In the genomic region with DNA sequence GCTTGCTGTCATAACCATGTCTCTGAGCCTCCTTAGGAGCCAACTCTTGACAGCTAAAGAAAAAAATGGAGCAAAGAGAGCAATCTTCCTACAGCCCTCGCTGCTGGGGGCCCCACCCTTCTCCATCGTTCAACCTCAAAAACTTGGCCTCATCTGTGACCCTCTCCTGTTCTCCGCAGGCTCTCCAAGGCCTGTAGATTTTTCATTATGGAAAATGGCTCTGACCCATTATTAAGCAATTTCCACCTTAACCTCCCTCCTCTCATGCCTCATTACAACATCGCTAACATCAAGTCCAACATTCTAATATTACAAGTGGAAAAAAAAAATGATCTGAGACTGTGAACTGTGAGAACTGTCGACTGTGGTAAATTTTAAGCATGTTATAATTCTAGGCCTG, we compare ENCODE assay signal across 21 cellular contexts.
DNase-seq lines count a peak whose midpoint lies in the region; ATAC-seq and TF ChIP-seq lines count a peak whose summit lies in the region.
"Had no signal": no experiment of that assay in that cellular context is flagged by ENCODE, and none has a peak within 500 bp of the region (broad histone marks: within the 10 kb centered on the region; RNA-seq: fewer than 3 reads in every experiment).

No MANE protein-coding gene starts in this region.

- peak overlapping the region; percentile 31; the same call in 1 of the 2 replicates for H2BK20ac ChIP-seq in IMR-90 (ENCODE audit: low read depth, low read length)

- H3K4me3 Mint-ChIP-seq in T-helper 2 cell treated with Interferon-gamma antibody and Interleukin-4, amounts not matched to agents 5 μg/mL and 100 μg/mL, for 36 hours, result no peak overlapping the region
- H3K4me3 Mint-ChIP-seq: activated CD4-positive, alpha-beta T cell treated with anti-CD3 and anti-CD28 coated beads for 36 hours; CD8-positive, alpha-beta memory T cell; stimulated activated memory B cell treated with anti-CD40 and anti-IgM and Interleukin-4, amounts not matched to agents 10 μg/mL and 1 μg/mL and 100 μg/mL, for 72 hours had no signal

- no peak overlapping the region for H3K23ac ChIP-seq in IMR-90 (ENCODE audit: low read depth, low read length)

- dilution Hi-C loops in IMR-90 (cut with HindIII; ENCODE audit: low sequenced_read_pairs, unreplicated experiment), result no loop called here

- TF ChIP-seq POLR2A in IMR-90 (IDR thresholded peaks at IDR 0.05; ENCODE audit: low read depth, low read length), result no peak

- TF ChIP-seq CTCF in IMR-90 (conservative IDR thresholded peaks at IDR 0.05; ENCODE audit: low read depth, low read length) (no peak), fibroblast of lung (conservative IDR thresholded peaks at IDR 0.05 in 1 of 2, IDR thresholded peaks at IDR 0.05 in 1 of 2; ENCODE audit: low read depth in 1 of 2, low read length in 2 of 2) (no peak), lower lobe of right lung (IDR thresholded peaks at IDR 0.05) (no peak), BE2C (IDR thresholded peaks at IDR 0.05; ENCODE audit: low read depth, low read length) (no peak)

- TF ChIP-seq RAD21 in IMR-90 (IDR thresholded peaks at IDR 0.05; ENCODE audit: low read length), result no peak

- no peak overlapping the region for H3K56ac ChIP-seq in IMR-90 (ENCODE audit: extremely low read depth, insufficient read depth, low read length)

- no peak for DNase-seq in IMR-90
- DNase-seq in fibroblast of lung (ENCODE audit: low read depth in 2 of 2), result peak; percentile 39 to 59
- DNase-seq in lower lobe of right lung, result no peak
- no peak for DNase-seq in T-helper 2 cell treated with Interferon-gamma antibody and Interleukin-4, amounts not matched to agents 5 μg/mL and 100 μg/mL, for 36 hours (ENCODE audit: low spot score)
- DNase-seq in BE2C, result no peak
- DNase-seq in activated CD8-positive, alpha-beta memory T cell treated with anti-CD3 and anti-CD28 coated beads for 24 hours, result no peak
- DNase-seq: activated CD4-positive, alpha-beta T cell treated with anti-CD3 and anti-CD28 coated beads for 36 hours; activated CD8-positive, alpha-beta memory T cell treated with anti-CD3 and anti-CD28 coated beads, Interleukin-2, amount 50 U/mL, for 48 hours; CD8-positive, alpha-beta memory T cell; dermis blood vessel endothelial cell; DMS79 treated with DMSO at 0.1 percent for 48 hours; H7; Karpas-422; left colon; NCI-H1105 treated with DMSO at 0.1 percent for 48 hours; Peyer's patch had no signal

- no peaks in the 10 kb centered on the region for H4K20me1 ChIP-seq in IMR-90 (ENCODE audit: insufficient read depth, low read length)
- H4K20me1 ChIP-seq in fibroblast of lung (ENCODE audit: control insufficient read depth, extremely low read depth, insufficient read depth, low read length), result no peaks in the 10 kb centered on the region

- no peak overlapping the region for H2AK9ac ChIP-seq in IMR-90 (replicated peaks; ENCODE audit: low read depth, low read length, poor library complexity)

- H3K4me3 ChIP-seq in IMR-90 (ENCODE audit: insufficient read depth, low read depth, low read length) (no peak overlapping the region), fibroblast of lung (replicated peaks in 1 of 4; ENCODE audit: control extremely low read depth in 1 of 4, insufficient read depth in 1 of 4, low read depth in 3 of 4, low read length in 4 of 4) (no peak overlapping the region), lower lobe of right lung (no peak overlapping the region), subcutaneous abdominal adipose tissue (ENCODE audit: low read depth in 1 of 5, low read length in 5 of 5) (no peak overlapping the region), BE2C (ENCODE audit: low read depth, low read length) (no peak overlapping the region)
- H3K4me3 ChIP-seq: Peyer's patch, vagina had no signal

- no peaks in the 10 kb centered on the region for H3K27me3 Mint-ChIP-seq in T-helper 2 cell treated with Interferon-gamma antibody and Interleukin-4, amounts not matched to agents 5 μg/mL and 100 μg/mL, for 36 hours (ENCODE audit: low read depth)
- H3K27me3 Mint-ChIP-seq: activated CD4-positive, alpha-beta T cell treated with anti-CD3 and anti-CD28 coated beads for 36 hours; CD8-positive, alpha-beta memory T cell; stimulated activated memory B cell treated with anti-CD40 and anti-IgM and Interleukin-4, amounts not matched to agents 10 μg/mL and 1 μg/mL and 100 μg/mL, for 72 hours had no signal

- CTCF ChIA-PET in IMR-90 (lab: Yijun Ruan, JAX), result no interaction called here

- intact Hi-C loops in IMR-90 (cut with micrococcal nuclease) (no loop called here), lower lobe of right lung (cut with DNase I) (no loop called here)

- ATAC-seq in IMR-90 (ENCODE audit: low read depth) (no peak), lower lobe of right lung (peak in 1 of 2 donors; percentile 39), HG03460 (IDR thresholded peaks at IDR 0.05; ENCODE audit: unreplicated experiment) (no peak)
- ATAC-seq: activated CD4-positive, alpha-beta T cell treated with anti-CD3 and anti-CD28 coated beads for 36 hours; left colon; stimulated activated memory B cell treated with anti-CD40 and anti-IgM and Interleukin-4, amounts not matched to agents 10 μg/mL and 1 μg/mL and 100 μg/mL, for 72 hours had no signal

- no CpG with 5 or more reads among the region's 5 CpGs for WGBS in IMR-90 (ENCODE audit: extremely low coverage in 2 of 2, insufficient read length in 1 of 2), 2 experiments

- H3K4me2 ChIP-seq in IMR-90 (ENCODE audit: low read depth, low read length) (no peak overlapping the region), fibroblast of lung (ENCODE audit: extremely low read depth, insufficient read depth, low read length) (no peak overlapping the region)

- peaks cover 19% of the 10 kb centered on the region for H3K9me1 ChIP-seq in IMR-90 (ENCODE audit: insufficient read depth, low read length)

- H3K36me3 ChIP-seq in IMR-90 (ENCODE audit: control insufficient read depth, insufficient read depth, low read length), result no peaks in the 10 kb centered on the region
- no peaks in the 10 kb centered on the region for H3K36me3 ChIP-seq in fibroblast of lung (ENCODE audit: control insufficient read depth, insufficient read depth, low read length)
- H3K36me3 ChIP-seq in lower lobe of right lung, result no peaks in the 10 kb centered on the region
- no peaks in the 10 kb centered on the region for H3K36me3 ChIP-seq in subcutaneous abdominal adipose tissue (ENCODE audit: control insufficient read depth in 5 of 5, insufficient read depth in 5 of 5, low read length in 5 of 5)
- H3K36me3 ChIP-seq in BE2C, result no peaks in the 10 kb centered on the region
- H3K36me3 ChIP-seq: Peyer's patch, vagina had no signal

- POLR2A ChIA-PET in IMR-90 (lab: Charles Lee; ENCODE audit: unreplicated experiment), result no interaction called here

- H3K9ac ChIP-seq in IMR-90 (ENCODE audit: low read depth, low read length), result no peak overlapping the region
- no peak overlapping the region for H3K9ac ChIP-seq in fibroblast of lung (ENCODE audit: insufficient read depth, low read length)
- peak overlapping the region in 1 of 5 donors; percentile 41 for H3K9ac ChIP-seq in subcutaneous abdominal adipose tissue (ENCODE audit: low read length in 5 of 5)
- H3K9ac ChIP-seq: parathyroid adenoma had no signal

- H3K14ac ChIP-seq in IMR-90 (replicated peaks; ENCODE audit: low read depth, low read length), result 0 out of 2 replicates have a peak overlapping the region, but pooled peaks have one; percentile 27

- no peaks in the 10 kb centered on the region for H3K9me3 Mint-ChIP-seq in T-helper 2 cell treated with Interferon-gamma antibody and Interleukin-4, amounts not matched to agents 5 μg/mL and 100 μg/mL, for 36 hours
- H3K9me3 Mint-ChIP-seq: stimulated activated memory B cell treated with anti-CD40 and anti-IgM and Interleukin-4, amounts not matched to agents 10 μg/mL and 1 μg/mL and 100 μg/mL, for 72 hours had no signal

- H2BK15ac ChIP-seq in IMR-90 (ENCODE audit: low read depth, low read length), result no peak overlapping the region; the same call in 2 of the 3 replicates

- in situ Hi-C loops in IMR-90 (cut with MboI; ENCODE audit: low sequenced_read_pairs), result no loop called here

- no peak overlapping the region for H3K27ac Mint-ChIP-seq in T-helper 2 cell treated with Interferon-gamma antibody and Interleukin-4, amounts not matched to agents 5 μg/mL and 100 μg/mL, for 36 hours
- H3K27ac Mint-ChIP-seq: activated CD4-positive, alpha-beta T cell treated with anti-CD3 and anti-CD28 coated beads for 36 hours; CD8-positive, alpha-beta memory T cell; stimulated activated memory B cell treated with anti-CD40 and anti-IgM and Interleukin-4, amounts not matched to agents 10 μg/mL and 1 μg/mL and 100 μg/mL, for 72 hours had no signal

- peaks cover 31 to 69% of the 10 kb centered on the region in 2 experiments for H3K79me1 ChIP-seq in IMR-90 (ENCODE audit: low read depth in 1 of 2, low read length in 2 of 2)

- no peak overlapping the region for H4K91ac ChIP-seq in IMR-90 (ENCODE audit: insufficient read depth, low read depth, low read length)

- H3K4ac ChIP-seq in IMR-90 (ENCODE audit: low read depth, low read length), result peak overlapping the region; percentile 30; the same call in 1 of the 2 replicates

- peaks cover 16% of the 10 kb centered on the region for H3K4me1 ChIP-seq in IMR-90 (ENCODE audit: control insufficient read depth, insufficient read depth, low read length)
- peaks cover 12% of the 10 kb centered on the region for H3K4me1 ChIP-seq in fibroblast of lung (ENCODE audit: control insufficient read depth, extremely low read depth, insufficient read depth, low read length)
- H3K4me1 ChIP-seq in lower lobe of right lung, result peaks cover 16% of the 10 kb centered on the region
- H3K4me1 ChIP-seq in subcutaneous abdominal adipose tissue (ENCODE audit: control insufficient read depth in 5 of 5, insufficient read depth in 5 of 5, low read length in 5 of 5), result peaks cover 0 to 24% (median 17%) of the 10 kb centered on the region in 5 donors
- H3K4me1 ChIP-seq in BE2C, result peaks cover 8% of the 10 kb centered on the region
- H3K4me1 ChIP-seq: parathyroid adenoma, Peyer's patch had no signal

- no peaks in the 10 kb centered on the region for H3K79me2 ChIP-seq in fibroblast of lung (ENCODE audit: control insufficient read depth, insufficient read depth, low read length)
- H3K79me2 ChIP-seq: parathyroid adenoma had no signal

- H3K4me1 Mint-ChIP-seq in T-helper 2 cell treated with Interferon-gamma antibody and Interleukin-4, amounts not matched to agents 5 μg/mL and 100 μg/mL, for 36 hours (ENCODE audit: low read depth), result no peaks in the 10 kb centered on the region
- H3K4me1 Mint-ChIP-seq: activated CD4-positive, alpha-beta T cell treated with anti-CD3 and anti-CD28 coated beads for 36 hours; CD8-positive, alpha-beta memory T cell; stimulated activated memory B cell treated with anti-CD40 and anti-IgM and Interleukin-4, amounts not matched to agents 10 μg/mL and 1 μg/mL and 100 μg/mL, for 72 hours had no signal

- H3K36me3 Mint-ChIP-seq in T-helper 2 cell treated with Interferon-gamma antibody and Interleukin-4, amounts not matched to agents 5 μg/mL and 100 μg/mL, for 36 hours (ENCODE audit: low read depth), result no peaks in the 10 kb centered on the region
- H3K36me3 Mint-ChIP-seq: CD8-positive, alpha-beta memory T cell; stimulated activated memory B cell treated with anti-CD40 and anti-IgM and Interleukin-4, amounts not matched to agents 10 μg/mL and 1 μg/mL and 100 μg/mL, for 72 hours had no signal

- H3K18ac ChIP-seq in IMR-90 (ENCODE audit: low read depth, low read length), result peak overlapping the region; percentile 71

- H3K9me3 ChIP-seq in IMR-90 (ENCODE audit: control insufficient read depth, insufficient read depth, low read length), result no peaks in the 10 kb centered on the region
- H3K9me3 ChIP-seq in fibroblast of lung (ENCODE audit: control insufficient read depth, insufficient read depth, low read depth, low read length), result no peaks in the 10 kb centered on the region
- H3K9me3 ChIP-seq in lower lobe of right lung, result no peaks in the 10 kb centered on the region
- no peaks in the 10 kb centered on the region for H3K9me3 ChIP-seq in subcutaneous abdominal adipose tissue (ENCODE audit: control insufficient read depth in 5 of 5, low read length in 5 of 5)
- no peaks in the 10 kb centered on the region; the same call in 1 of the 2 replicates for H3K9me3 ChIP-seq in BE2C
- H3K9me3 ChIP-seq: Peyer's patch, vagina had no signal

- no peak overlapping the region for H2AK5ac ChIP-seq in IMR-90 (ENCODE audit: low read depth, low read length)

- no peaks in the 10 kb centered on the region for H3K27me3 ChIP-seq in IMR-90 (ENCODE audit: control insufficient read depth, insufficient read depth, low read length)
- no peaks in the 10 kb centered on the region for H3K27me3 ChIP-seq in fibroblast of lung (ENCODE audit: control insufficient read depth, insufficient read depth, low read length)
- no peaks in the 10 kb centered on the region for H3K27me3 ChIP-seq in lower lobe of right lung (ENCODE audit: low read depth)
- no peaks in the 10 kb centered on the region for H3K27me3 ChIP-seq in subcutaneous abdominal adipose tissue (ENCODE audit: control insufficient read depth in 5 of 5, insufficient read depth in 4 of 5, low read length in 5 of 5)
- no peaks in the 10 kb centered on the region for H3K27me3 ChIP-seq in BE2C
- H3K27me3 ChIP-seq: Peyer's patch, vagina had no signal

- H4K5ac ChIP-seq in IMR-90 (ENCODE audit: low read depth, low read length), result peak overlapping the region; percentile 75; the same call in 1 of the 2 replicates

- H4K8ac ChIP-seq in IMR-90 (ENCODE audit: low read depth in 2 of 2, low read length in 2 of 2), result peak overlapping the region in 1 of 2 experiments; percentile 43; a peak in 1 of 4 replicates

- no peak overlapping the region for H2BK120ac ChIP-seq in IMR-90 (ENCODE audit: low read depth, low read length)

- H2AFZ ChIP-seq in IMR-90 (replicated peaks; ENCODE audit: low read length, poor library complexity) (no peak overlapping the region), fibroblast of lung (ENCODE audit: low read length) (no peak overlapping the region)
- H2AFZ ChIP-seq: parathyroid adenoma had no signal

- BruUV-seq in IMR-90 (replicated peaks; lab: Mats Ljungman, UMichigan), result no TSS peak

- H3K27ac ChIP-seq in IMR-90 (ENCODE audit: insufficient read depth, low read length), result 0 out of 2 replicates have a peak overlapping the region, but pooled peaks have one; percentile 21
- H3K27ac ChIP-seq in fibroblast of lung (ENCODE audit: insufficient read depth, low read length), result no peak overlapping the region
- H3K27ac ChIP-seq in lower lobe of right lung, result peak overlapping the region; percentile 58
- H3K27ac ChIP-seq in subcutaneous abdominal adipose tissue (ENCODE audit: low read depth, low read length), result peak overlapping the region; percentile 71
- H3K27ac ChIP-seq: parathyroid adenoma, vagina had no signal

- H2BK5ac ChIP-seq in IMR-90 (ENCODE audit: low read depth, low read length, poor library complexity, severe bottlenecking), result no peak overlapping the region

Comparison
In these comparisons a context has a peak if more than half of its experiments do, and no peak if none do; other contexts are left out.
1. DNase-seq: peak in fibroblast of lung (2 of 2); none in IMR-90 (single experiment), lower lobe of right lung (single experiment), T-helper 2 cell treated with Interferon-gamma antibody and Interleukin-4, amounts not matched to agents 5 μg/mL and 100 μg/mL, for 36 hours (single experiment), BE2C (single experiment) and activated CD8-positive, alpha-beta memory T cell treated with anti-CD3 and anti-CD28 coated beads for 24 hours (single experiment).